1 cellular context compared by ENCODE assay signal in the genomic region with DNA sequence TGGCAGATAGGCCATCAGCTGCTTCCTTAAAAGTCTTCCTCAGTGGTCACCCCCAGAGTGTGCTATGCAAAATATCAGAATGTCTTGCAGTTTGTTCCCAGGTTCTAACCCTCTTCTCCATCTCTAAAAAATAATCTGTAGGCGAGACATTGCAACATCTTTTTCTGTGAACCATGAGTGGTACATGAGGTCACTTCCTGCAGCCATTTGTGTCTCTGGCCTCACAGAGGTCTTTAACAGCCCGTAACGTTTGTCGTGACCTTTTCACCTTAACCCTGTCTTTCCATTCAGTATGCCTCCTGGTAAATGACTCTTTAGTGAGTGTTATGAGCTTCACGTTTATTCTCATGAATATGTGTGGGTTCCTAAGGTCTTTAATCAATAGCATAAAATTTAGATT.
A peak's percentile ranks its signal among the peaks of the same experiment; 100 is the strongest.
TF ChIP-seq lines count a peak whose summit lies in the region.

No MANE protein-coding gene starts in this region.

TF ChIP-seq in K562, 482 proteins besides CTCF, POLR2A, EP300 and RAD21 (continued from another document):
- TF ChIP-seq ATF3 (IDR thresholded peaks at IDR 0.05) (peak; percentile 24; the same call in 1 of the 2 replicates), ATF3 (CRISPR knock-in tag; conservative IDR thresholded peaks at IDR 0.05) (no peak), ZNF134 (CRISPR knock-in tag; conservative IDR thresholded peaks at IDR 0.05) (no peak), ZNF507 (tag; conservative IDR thresholded peaks at IDR 0.05) (no peak), CREM (IDR thresholded peaks at IDR 0.05; ENCODE audit: low read depth) (0 out of 2 replicates have a peak, but pooled peaks have one; percentile 19), MYBL2 (IDR thresholded peaks at IDR 0.05; ENCODE audit: low read depth) (no peak), MYBL2 (CRISPR knock-in tag; IDR thresholded peaks at IDR 0.05; ENCODE audit: borderline replicate concordance) (no peak), DLX4 (CRISPR knock-in tag; IDR thresholded peaks at IDR 0.05) (no peak), PHF20 (IDR thresholded peaks at IDR 0.05; ENCODE audit: partially characterized antibody) (no peak), PRMT5 (CRISPR knock-in tag; IDR thresholded peaks at IDR 0.05) (no peak), FOXA3 (CRISPR knock-in tag; conservative IDR thresholded peaks at IDR 0.05 in 1 of 2, IDR thresholded peaks at IDR 0.05 in 1 of 2) (no peak), RBM22 (IDR thresholded peaks at IDR 0.05; ENCODE audit: low read depth, low read length, poor library complexity, severe bottlenecking) (no peak), JUN (IDR thresholded peaks at IDR 0.05; ENCODE audit: borderline replicate concordance, low read depth, low read length) (no peak), JUN (CRISPR knock-in tag; IDR thresholded peaks at IDR 0.05; ENCODE audit: borderline replicate concordance) (no peak), GABPA (tag; conservative IDR thresholded peaks at IDR 0.05; ENCODE audit: low read depth) (peak; percentile 80), SMARCE1 (IDR thresholded peaks at IDR 0.05) (no peak), CBFB (CRISPR knock-in tag; IDR thresholded peaks at IDR 0.05) (no peak), ZSCAN29 (IDR thresholded peaks at IDR 0.05) (no peak), FOXO4 (CRISPR knock-in tag; IDR thresholded peaks at IDR 0.05) (no peak), CEBPB (tag; IDR thresholded peaks at IDR 0.05) (peak; percentile 57)
